ENCODE assay signal across 15 cellular contexts in the genomic region with DNA sequence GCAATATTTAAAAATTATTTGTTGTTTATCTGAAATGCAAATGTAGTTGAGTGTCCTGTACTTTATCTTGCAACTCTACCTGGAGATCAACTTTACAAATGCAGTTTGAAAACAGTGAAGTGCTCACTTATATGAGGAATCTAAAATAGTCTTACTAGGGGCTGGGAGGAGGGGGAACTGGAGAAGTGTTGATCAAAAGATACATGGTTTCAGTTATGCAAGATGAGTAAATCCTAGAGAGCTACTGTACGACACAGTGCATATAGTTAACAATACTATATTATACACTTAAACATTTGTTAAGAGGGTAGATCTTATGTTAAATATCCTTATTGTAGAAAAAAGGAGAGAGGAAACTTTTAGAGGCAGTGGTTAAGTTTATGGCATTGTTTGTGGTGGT.
DNase-seq lines count a peak whose midpoint lies in the region; ATAC-seq and TF ChIP-seq lines count a peak whose summit lies in the region.
"Had no signal": no experiment of that assay in that cellular context is flagged by ENCODE, and none has a peak within 500 bp of the region (broad histone marks: within the 10 kb centered on the region; RNA-seq: fewer than 3 reads in every experiment).

No MANE protein-coding gene starts in this region.

- no peak overlapping the region for H3K4me3 ChIP-seq in ascending aorta
- no peak overlapping the region for H3K4me3 ChIP-seq in H7 (ENCODE audit: insufficient read depth, low read depth, low read length)
- H3K4me3 ChIP-seq: lung had no signal

- H3K36me3 ChIP-seq in ascending aorta (no peaks in the 10 kb centered on the region), H7 (replicated peaks; ENCODE audit: control insufficient read depth, insufficient read depth, low read length) (no peaks in the 10 kb centered on the region)

- no peak overlapping the region for H3K27ac ChIP-seq in ascending aorta

- no peaks in the 10 kb centered on the region for H3K9me3 ChIP-seq in ascending aorta

- no peak for TF ChIP-seq CTCF in ascending aorta (IDR thresholded peaks at IDR 0.05)

- H3K4me1 ChIP-seq in ascending aorta: no peaks in the 10 kb centered on the region

- no peaks in the 10 kb centered on the region for H3K27me3 ChIP-seq in ascending aorta
- no peaks in the 10 kb centered on the region for H3K27me3 ChIP-seq in H7 (ENCODE audit: control insufficient read depth, insufficient read depth, low read length)

- peak; percentile 43 for ATAC-seq in GM18517 (IDR thresholded peaks at IDR 0.05; ENCODE audit: unreplicated experiment)
- peak; percentile 64 for ATAC-seq in GM21360 (IDR thresholded peaks at IDR 0.05; ENCODE audit: unreplicated experiment)
- peak; percentile 56 for ATAC-seq in HG02884 (IDR thresholded peaks at IDR 0.05; ENCODE audit: unreplicated experiment)
- ATAC-seq in HG03571 (IDR thresholded peaks at IDR 0.05; ENCODE audit: unreplicated experiment): peak; percentile 40
- ATAC-seq: activated T-cell treated with anti-CD3 and anti-CD28 coated beads, Interleukin-2, amount 50 U/mL, for 4 hours; sciatic nerve had no signal

- intact Hi-C loops in ascending aorta (cut with DNase I): no loop called here

- DNase-seq in ascending aorta (ENCODE audit: low spot score in 2 of 2) (no peak), H7 (no peak), SIG-M5 treated with dmso at 0.1 percent for 504 hours (lab: John Stamatoyannopoulos, UW; ENCODE audit: unreplicated experiment) (no peak), NCI-H446 treated with DMSO at 0.1 percent for 48 hours (lab: John Stamatoyannopoulos, UW) (no peak)
- DNase-seq: activated T-cell treated with anti-CD3 and anti-CD28 coated beads, Interleukin-2, amount 50 U/mL, for 4 hours; amygdala; DMS79 treated with DMSO at 0.1 percent for 48 hours; HCEC 1CT; OCI-M1 had no signal
